21 cellular contexts compared by ENCODE assay signal in genomic region chr20:889932-890463, GRCh38. TPM values are rescaled to one million over a fixed set of nuclear protein-coding genes. Genes with fewer than 3 reads are reported as not detected.
"Had no signal": no experiment of that assay in that cellular context is flagged by ENCODE, and none has a peak within 500 bp of the region (broad histone marks: within the 10 kb centered on the region; RNA-seq: fewer than 3 reads in every experiment).

No MANE protein-coding gene starts in this region.

- FAIRE-seq: endothelial cell of umbilical vein had no signal

- H3K27ac ChIP-seq: foreskin keratinocyte, hepatocyte, right atrium auricular region, sigmoid colon, suprapubic skin, upper lobe of left lung had no signal

- H3K27me3 ChIP-seq: right atrium auricular region, tibial artery had no signal

- H3K36me3 ChIP-seq: right atrium auricular region, sigmoid colon, suprapubic skin, tibial artery, upper lobe of left lung had no signal

- H3K9me3 ChIP-seq: right atrium auricular region, sigmoid colon, suprapubic skin, tibial artery, upper lobe of left lung had no signal

- DNase-seq: effector CD4-positive, alpha-beta T cell; endodermal cell; erythroblast; foreskin keratinocyte; kidney glomerular epithelial cell; mammary epithelial cell; naive thymus-derived CD4-positive, alpha-beta T cell; nephron progenitor cell; sigmoid colon; stimulated activated CD4-positive, alpha-beta T cell treated with anti-CD3 and anti-CD28 coated beads, Interleukin-12 subunit alpha, Interleukin-12 subunit beta, amount 100 ng/mL, for 4 hours; stimulated activated naive CD4-positive, alpha-beta T cell; tibial artery; upper lobe of left lung had no signal

- H3K4me1 ChIP-seq: foreskin keratinocyte had no signal

- H3K4me2 ChIP-seq: hepatocyte had no signal

- H3K4me3 ChIP-seq: coronary artery, hepatocyte, right atrium auricular region, sigmoid colon, skin epidermis, suprapubic skin, tibial artery, upper lobe of left lung had no signal

RNA-seq across cellular contexts. Expression of gene ANGPT4, which starts 26.1 kb away (rescaled TPM):
- total RNA-seq: dermis microvascular lymphatic vessel endothelial cell; endothelial cell of umbilical vein; foreskin keratinocyte; hepatocyte; mononuclear cell; naive thymus-derived CD4-positive, alpha-beta T cell had no signal
